ENCODE assay signal across 8 cellular contexts in the genomic region with DNA sequence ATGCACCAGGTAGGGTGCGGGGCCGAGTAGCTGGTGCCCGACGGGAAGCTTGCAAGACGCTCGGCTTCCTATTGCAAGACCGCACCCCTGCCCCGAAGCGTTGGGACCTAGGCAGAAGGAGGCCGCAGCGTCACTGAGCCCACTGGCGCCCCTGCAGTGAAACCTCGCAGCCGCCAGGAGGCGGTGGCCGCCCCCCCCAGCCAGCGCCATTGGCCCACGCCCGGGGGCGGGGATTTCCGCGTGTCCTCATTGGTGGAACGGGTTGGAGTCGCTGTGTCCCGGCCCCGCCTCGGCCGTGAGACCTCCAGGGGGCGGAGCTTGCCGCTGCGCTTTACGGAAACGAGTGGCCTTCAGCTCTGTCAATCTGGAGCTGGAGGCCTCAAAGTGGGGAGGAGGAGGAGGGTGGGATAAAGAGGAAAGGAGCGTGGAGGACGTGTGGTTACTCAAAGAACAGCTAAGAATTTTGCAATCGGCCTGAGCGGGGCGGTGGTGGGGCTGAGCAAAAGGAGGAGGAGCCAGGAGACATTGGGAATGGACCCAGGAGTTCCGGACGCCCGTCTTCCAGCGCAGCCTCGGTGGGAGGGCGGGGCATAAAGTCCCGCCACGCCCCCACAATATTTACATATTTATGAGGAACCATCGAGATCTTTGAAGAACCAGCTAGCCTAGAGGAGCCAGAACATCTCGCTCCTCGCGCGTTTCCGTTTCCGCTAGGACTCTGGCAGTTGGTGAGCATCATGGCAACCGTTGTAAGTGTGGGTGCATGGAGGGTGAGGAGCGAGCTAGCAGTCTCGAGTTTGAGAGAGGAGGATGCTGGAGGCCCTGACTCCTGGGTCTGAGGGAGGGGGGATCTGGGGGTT.
DNase-seq lines count a peak whose midpoint lies in the region; ATAC-seq lines count a peak whose summit lies in the region.

A gene (minus strand): TSS at position 135 of the 860 bp plus-strand sequence. CDS start 197 bp downstream, outside the sequence.
A gene (plus strand): TSS at position 713 of the 860 bp plus-strand sequence. CDS start 25 bp downstream, at position 738.

- peaks cover 45% of the 10 kb centered on the region for H3K4me1 Mint-ChIP-seq in central memory CD8-positive, alpha-beta T cell

- DNase-seq in AG08396 (ENCODE audit: low spot score), result peak; percentile 98
- peak; percentile 97 for DNase-seq in NCI-H345 (lab: John Stamatoyannopoulos, UW)
- DNase-seq in activated CD4-positive, CD25-positive, alpha-beta regulatory T cell (lab: John Stamatoyannopoulos, UW), result peak; percentile 98 to 99 (median 98)
- peak; percentile 96 to 99 for DNase-seq in central memory CD8-positive, alpha-beta T cell (ENCODE audit: low spot score in 2 of 2)
- peak; percentile 99 for DNase-seq in iris pigment epithelial cell (ENCODE audit: low read depth)
- DNase-seq in stimulated activated CD4-positive, alpha-beta T cell treated with anti-CD3 and anti-CD28 coated beads, Interleukin-12 subunit alpha, Interleukin-12 subunit beta, amount 100 ng/mL, for 4 hours, result peak; percentile 99

- peak within 1 kb of the TSS; percentile 87 for H3K4me3 Mint-ChIP-seq in central memory CD8-positive, alpha-beta T cell

- peak; percentile 87 for ATAC-seq in GM18909 (IDR thresholded peaks at IDR 0.05; ENCODE audit: poor library complexity, unreplicated experiment)
- peak; percentile 80 for ATAC-seq in HG03196 (IDR thresholded peaks at IDR 0.05; ENCODE audit: unreplicated experiment)
- ATAC-seq in central memory CD8-positive, alpha-beta T cell (replicated peaks; ENCODE audit: extremely low read depth, poor library complexity, severe bottlenecking), result peak; percentile 94

- H3K27me3 Mint-ChIP-seq in central memory CD8-positive, alpha-beta T cell, result no peaks in the 10 kb centered on the region

- H3K27ac Mint-ChIP-seq in central memory CD8-positive, alpha-beta T cell (ENCODE audit: low read depth), result peak within 1 kb of the TSS; percentile 87

- H3K9me3 Mint-ChIP-seq in central memory CD8-positive, alpha-beta T cell, result no peaks in the 10 kb centered on the region

- H3K36me3 Mint-ChIP-seq in central memory CD8-positive, alpha-beta T cell (ENCODE audit: insufficient read depth), result peaks cover 21% of the 10 kb centered on the region

Comparison
In these comparisons a context has a peak if more than half of its experiments do, and no peak if none do; other contexts are left out.
1. Peak in every context shown above with its lines: DNase-seq and ATAC-seq.